Comparison of ENCODE assay signal across 1 cellular context in the genomic region with DNA sequence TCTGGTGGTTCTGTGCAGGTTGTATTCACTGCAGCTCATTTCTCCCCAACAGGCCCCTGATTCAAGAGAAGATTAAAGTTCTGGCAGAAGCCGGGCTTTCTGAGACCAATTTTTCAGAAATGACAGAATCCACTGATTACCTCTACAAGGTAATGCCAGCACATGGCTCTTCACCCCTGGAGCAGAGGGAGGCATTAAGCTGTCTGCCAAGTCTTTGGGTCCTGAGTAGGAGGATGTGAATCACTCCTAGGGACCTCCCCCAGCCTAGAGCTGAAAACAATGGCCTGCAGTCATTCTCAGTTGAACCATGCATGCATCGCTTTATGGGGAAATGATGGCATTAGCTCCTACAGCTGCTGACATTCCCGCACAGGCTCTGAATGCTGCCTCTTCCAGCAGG.
TF ChIP-seq lines count a peak whose summit lies in the region.

No MANE protein-coding gene starts in this region.

TF ChIP-seq in GM23338, 12 proteins besides CTCF, POLR2A, EP300 and RAD21 (continued from another document):
- TF ChIP-seq ZNF462 (CRISPR knock-in tag; IDR thresholded peaks at IDR 0.05), result no peak
- no peak for TF ChIP-seq ETS1 (IDR thresholded peaks at IDR 0.05)
